ENCODE assay signal across 1 cellular context in the genomic region with DNA sequence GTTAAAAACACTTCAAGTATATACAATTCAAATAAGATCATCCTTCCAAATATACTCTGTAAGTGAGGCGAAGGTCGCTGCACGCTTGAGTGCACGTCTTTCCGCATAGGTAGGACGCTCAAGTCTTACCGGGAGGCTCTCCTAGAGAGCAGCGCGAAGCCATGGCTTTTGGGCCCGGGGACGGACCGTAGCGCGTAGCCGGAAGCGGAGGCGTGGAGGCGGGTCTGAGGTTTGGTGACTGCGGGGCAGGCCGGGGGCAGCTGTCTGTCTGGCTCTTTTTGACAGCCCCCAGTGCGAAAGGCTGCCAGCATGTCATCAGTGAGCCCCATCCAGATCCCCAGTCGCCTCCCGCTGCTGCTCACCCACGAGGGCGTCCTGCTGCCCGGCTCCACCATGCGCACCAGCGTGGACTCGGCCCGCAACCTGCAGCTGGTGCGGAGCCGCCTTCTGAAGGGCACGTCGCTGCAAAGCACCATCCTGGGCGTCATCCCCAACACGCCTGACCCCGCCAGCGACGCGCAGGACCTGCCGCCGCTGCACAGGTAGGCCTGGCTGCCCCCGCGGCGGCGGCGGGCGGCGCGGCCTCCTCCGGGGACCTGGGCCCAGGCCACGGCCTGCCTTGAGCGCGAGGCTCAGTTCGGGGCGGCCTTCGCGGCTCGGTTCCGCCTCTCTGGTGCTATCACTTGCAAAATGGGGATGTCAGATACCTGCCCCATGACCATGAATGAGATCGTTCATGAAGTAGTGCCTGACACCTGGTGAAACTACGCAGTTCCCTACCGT.
TF ChIP-seq lines count a peak whose summit lies in the region.

A gene with protein sequence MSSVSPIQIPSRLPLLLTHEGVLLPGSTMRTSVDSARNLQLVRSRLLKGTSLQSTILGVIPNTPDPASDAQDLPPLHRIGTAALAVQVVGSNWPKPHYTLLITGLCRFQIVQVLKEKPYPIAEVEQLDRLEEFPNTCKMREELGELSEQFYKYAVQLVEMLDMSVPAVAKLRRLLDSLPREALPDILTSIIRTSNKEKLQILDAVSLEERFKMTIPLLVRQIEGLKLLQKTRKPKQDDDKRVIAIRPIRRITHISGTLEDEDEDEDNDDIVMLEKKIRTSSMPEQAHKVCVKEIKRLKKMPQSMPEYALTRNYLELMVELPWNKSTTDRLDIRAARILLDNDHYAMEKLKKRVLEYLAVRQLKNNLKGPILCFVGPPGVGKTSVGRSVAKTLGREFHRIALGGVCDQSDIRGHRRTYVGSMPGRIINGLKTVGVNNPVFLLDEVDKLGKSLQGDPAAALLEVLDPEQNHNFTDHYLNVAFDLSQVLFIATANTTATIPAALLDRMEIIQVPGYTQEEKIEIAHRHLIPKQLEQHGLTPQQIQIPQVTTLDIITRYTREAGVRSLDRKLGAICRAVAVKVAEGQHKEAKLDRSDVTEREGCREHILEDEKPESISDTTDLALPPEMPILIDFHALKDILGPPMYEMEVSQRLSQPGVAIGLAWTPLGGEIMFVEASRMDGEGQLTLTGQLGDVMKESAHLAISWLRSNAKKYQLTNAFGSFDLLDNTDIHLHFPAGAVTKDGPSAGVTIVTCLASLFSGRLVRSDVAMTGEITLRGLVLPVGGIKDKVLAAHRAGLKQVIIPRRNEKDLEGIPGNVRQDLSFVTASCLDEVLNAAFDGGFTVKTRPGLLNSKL (plus strand): TSS at position 221 of the 783 bp plus-strand sequence. CDS start 89 bp downstream, at position 310.

TF ChIP-seq in HepG2, 621 proteins besides CTCF, POLR2A, EP300 and RAD21 (continued from another document and continues in another):
- TF ChIP-seq, protein P1, sequence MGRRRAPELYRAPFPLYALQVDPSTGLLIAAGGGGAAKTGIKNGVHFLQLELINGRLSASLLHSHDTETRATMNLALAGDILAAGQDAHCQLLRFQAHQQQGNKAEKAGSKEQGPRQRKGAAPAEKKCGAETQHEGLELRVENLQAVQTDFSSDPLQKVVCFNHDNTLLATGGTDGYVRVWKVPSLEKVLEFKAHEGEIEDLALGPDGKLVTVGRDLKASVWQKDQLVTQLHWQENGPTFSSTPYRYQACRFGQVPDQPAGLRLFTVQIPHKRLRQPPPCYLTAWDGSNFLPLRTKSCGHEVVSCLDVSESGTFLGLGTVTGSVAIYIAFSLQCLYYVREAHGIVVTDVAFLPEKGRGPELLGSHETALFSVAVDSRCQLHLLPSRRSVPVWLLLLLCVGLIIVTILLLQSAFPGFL (CRISPR knock-in tag; IDR thresholded peaks at IDR 0.05) = 0 out of 2 replicates have a peak, but pooled peaks have one; percentile 84
- TF ChIP-seq PAWR (CRISPR knock-in tag; IDR thresholded peaks at IDR 0.05; ENCODE audit: borderline replicate concordance) (no peak), SRF (IDR thresholded peaks at IDR 0.05; ENCODE audit: low read depth, low read length) (no peak), ASH2L (IDR thresholded peaks at IDR 0.05; ENCODE audit: insufficient read length, low read depth, low read length) (peak; percentile 98), ELF3 (CRISPR knock-in tag; IDR thresholded peaks at IDR 0.05) (peak; percentile 96), ARID2 (CRISPR knock-in tag; IDR thresholded peaks at IDR 0.05; ENCODE audit: borderline replicate concordance) (0 out of 2 replicates have a peak, but pooled peaks have one; percentile 39), SNAPC2 (CRISPR knock-in tag; IDR thresholded peaks at IDR 0.05) (peak; percentile 42; the same call in 1 of the 2 replicates), MTF1 (CRISPR knock-in tag; IDR thresholded peaks at IDR 0.05) (peak; percentile 69; the same call in 1 of the 2 replicates), TCF7 (IDR thresholded peaks at IDR 0.05; ENCODE audit: low read depth) (no peak), GABPA (IDR thresholded peaks at IDR 0.05; ENCODE audit: low read depth, low read length) (peak; percentile 85), GABPA (CRISPR knock-in tag; IDR thresholded peaks at IDR 0.05; ENCODE audit: low read depth) (peak; percentile 96), ZFP90 (CRISPR knock-in tag; IDR thresholded peaks at IDR 0.05; ENCODE audit: borderline replicate concordance) (peak; percentile 31; the same call in 1 of the 2 replicates), GATA4 (IDR thresholded peaks at IDR 0.05; ENCODE audit: borderline replicate concordance, low read depth) (no peak), ATF7 (IDR thresholded peaks at IDR 0.05) (no peak), ATF7 (CRISPR knock-in tag; IDR thresholded peaks at IDR 0.05) (no peak), ZNF224 (CRISPR knock-in tag; IDR thresholded peaks at IDR 0.05) (0 out of 2 replicates have a peak, but pooled peaks have one; percentile 70), FOSL2 (CRISPR knock-in tag; IDR thresholded peaks at IDR 0.05) (peak; percentile 73), SP2 (CRISPR knock-in tag; IDR thresholded peaks at IDR 0.05) (peak; percentile 87), ZBTB21 (CRISPR knock-in tag; IDR thresholded peaks at IDR 0.05) (peak; percentile 64), ZSCAN25 (CRISPR knock-in tag; IDR thresholded peaks at IDR 0.05) (peak; percentile 53; the same call in 1 of the 2 replicates), ZNF713 (CRISPR knock-in tag; IDR thresholded peaks at IDR 0.05) (no peak), NFYB (CRISPR knock-in tag; IDR thresholded peaks at IDR 0.05) (peak; percentile 54), GATAD1 (CRISPR knock-in tag; IDR thresholded peaks at IDR 0.05) (peak; percentile 97), DPF2 (CRISPR knock-in tag; IDR thresholded peaks at IDR 0.05; ENCODE audit: borderline replicate concordance, low read depth) (no peak), SP5 (CRISPR knock-in tag; IDR thresholded peaks at IDR 0.05; ENCODE audit: borderline replicate concordance, low read depth) (peak; percentile 82; the same call in 1 of the 2 replicates), SALL1 (CRISPR knock-in tag; IDR thresholded peaks at IDR 0.05) (peak; percentile 95), ISL2 (CRISPR knock-in tag; IDR thresholded peaks at IDR 0.05) (peak; percentile 80), SKI (IDR thresholded peaks at IDR 0.05; ENCODE audit: partially characterized antibody) (peak; percentile 75), SP140L (CRISPR knock-in tag; IDR thresholded peaks at IDR 0.05; ENCODE audit: borderline replicate concordance) (peak; percentile 28; the same call in 1 of the 2 replicates)
- TF ChIP-seq, protein P2, sequence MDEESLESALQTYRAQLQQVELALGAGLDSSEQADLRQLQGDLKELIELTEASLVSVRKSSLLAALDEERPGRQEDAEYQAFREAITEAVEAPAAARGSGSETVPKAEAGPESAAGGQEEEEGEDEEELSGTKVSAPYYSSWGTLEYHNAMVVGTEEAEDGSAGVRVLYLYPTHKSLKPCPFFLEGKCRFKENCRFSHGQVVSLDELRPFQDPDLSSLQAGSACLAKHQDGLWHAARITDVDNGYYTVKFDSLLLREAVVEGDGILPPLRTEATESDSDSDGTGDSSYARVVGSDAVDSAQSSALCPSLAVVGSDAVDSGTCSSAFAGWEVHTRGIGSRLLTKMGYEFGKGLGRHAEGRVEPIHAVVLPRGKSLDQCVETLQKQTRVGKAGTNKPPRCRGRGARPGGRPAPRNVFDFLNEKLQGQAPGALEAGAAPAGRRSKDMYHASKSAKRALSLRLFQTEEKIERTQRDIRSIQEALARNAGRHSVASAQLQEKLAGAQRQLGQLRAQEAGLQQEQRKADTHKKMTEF (CRISPR knock-in tag; IDR thresholded peaks at IDR 0.05) = peak; percentile 91
- TF ChIP-seq, protein P3, sequence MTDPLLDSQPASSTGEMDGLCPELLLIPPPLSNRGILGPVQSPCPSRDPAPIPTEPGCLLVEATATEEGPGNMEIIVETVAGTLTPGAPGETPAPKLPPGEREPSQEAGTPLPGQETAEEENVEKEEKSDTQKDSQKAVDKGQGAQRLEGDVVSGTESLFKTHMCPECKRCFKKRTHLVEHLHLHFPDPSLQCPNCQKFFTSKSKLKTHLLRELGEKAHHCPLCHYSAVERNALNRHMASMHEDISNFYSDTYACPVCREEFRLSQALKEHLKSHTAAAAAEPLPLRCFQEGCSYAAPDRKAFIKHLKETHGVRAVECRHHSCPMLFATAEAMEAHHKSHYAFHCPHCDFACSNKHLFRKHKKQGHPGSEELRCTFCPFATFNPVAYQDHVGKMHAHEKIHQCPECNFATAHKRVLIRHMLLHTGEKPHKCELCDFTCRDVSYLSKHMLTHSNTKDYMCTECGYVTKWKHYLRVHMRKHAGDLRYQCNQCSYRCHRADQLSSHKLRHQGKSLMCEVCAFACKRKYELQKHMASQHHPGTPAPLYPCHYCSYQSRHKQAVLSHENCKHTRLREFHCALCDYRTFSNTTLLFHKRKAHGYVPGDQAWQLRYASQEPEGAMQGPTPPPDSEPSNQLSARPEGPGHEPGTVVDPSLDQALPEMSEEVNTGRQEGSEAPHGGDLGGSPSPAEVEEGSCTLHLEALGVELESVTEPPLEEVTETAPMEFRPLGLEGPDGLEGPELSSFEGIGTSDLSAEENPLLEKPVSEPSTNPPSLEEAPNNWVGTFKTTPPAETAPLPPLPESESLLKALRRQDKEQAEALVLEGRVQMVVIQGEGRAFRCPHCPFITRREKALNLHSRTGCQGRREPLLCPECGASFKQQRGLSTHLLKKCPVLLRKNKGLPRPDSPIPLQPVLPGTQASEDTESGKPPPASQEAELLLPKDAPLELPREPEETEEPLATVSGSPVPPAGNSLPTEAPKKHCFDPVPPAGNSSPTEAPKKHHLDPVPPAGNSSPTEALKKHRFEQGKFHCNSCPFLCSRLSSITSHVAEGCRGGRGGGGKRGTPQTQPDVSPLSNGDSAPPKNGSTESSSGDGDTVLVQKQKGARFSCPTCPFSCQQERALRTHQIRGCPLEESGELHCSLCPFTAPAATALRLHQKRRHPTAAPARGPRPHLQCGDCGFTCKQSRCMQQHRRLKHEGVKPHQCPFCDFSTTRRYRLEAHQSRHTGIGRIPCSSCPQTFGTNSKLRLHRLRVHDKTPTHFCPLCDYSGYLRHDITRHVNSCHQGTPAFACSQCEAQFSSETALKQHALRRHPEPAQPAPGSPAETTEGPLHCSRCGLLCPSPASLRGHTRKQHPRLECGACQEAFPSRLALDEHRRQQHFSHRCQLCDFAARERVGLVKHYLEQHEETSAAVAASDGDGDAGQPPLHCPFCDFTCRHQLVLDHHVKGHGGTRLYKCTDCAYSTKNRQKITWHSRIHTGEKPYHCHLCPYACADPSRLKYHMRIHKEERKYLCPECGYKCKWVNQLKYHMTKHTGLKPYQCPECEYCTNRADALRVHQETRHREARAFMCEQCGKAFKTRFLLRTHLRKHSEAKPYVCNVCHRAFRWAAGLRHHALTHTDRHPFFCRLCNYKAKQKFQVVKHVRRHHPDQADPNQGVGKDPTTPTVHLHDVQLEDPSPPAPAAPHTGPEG (CRISPR knock-in tag; IDR thresholded peaks at IDR 0.05) = peak; percentile 92; the same call in 1 of the 2 replicates
- TF ChIP-seq, protein P4, sequence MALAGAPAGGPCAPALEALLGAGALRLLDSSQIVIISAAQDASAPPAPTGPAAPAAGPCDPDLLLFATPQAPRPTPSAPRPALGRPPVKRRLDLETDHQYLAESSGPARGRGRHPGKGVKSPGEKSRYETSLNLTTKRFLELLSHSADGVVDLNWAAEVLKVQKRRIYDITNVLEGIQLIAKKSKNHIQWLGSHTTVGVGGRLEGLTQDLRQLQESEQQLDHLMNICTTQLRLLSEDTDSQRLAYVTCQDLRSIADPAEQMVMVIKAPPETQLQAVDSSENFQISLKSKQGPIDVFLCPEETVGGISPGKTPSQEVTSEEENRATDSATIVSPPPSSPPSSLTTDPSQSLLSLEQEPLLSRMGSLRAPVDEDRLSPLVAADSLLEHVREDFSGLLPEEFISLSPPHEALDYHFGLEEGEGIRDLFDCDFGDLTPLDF (CRISPR knock-in tag; IDR thresholded peaks at IDR 0.05) = 0 out of 2 replicates have a peak, but pooled peaks have one; percentile 50
- TF ChIP-seq, protein P5, sequence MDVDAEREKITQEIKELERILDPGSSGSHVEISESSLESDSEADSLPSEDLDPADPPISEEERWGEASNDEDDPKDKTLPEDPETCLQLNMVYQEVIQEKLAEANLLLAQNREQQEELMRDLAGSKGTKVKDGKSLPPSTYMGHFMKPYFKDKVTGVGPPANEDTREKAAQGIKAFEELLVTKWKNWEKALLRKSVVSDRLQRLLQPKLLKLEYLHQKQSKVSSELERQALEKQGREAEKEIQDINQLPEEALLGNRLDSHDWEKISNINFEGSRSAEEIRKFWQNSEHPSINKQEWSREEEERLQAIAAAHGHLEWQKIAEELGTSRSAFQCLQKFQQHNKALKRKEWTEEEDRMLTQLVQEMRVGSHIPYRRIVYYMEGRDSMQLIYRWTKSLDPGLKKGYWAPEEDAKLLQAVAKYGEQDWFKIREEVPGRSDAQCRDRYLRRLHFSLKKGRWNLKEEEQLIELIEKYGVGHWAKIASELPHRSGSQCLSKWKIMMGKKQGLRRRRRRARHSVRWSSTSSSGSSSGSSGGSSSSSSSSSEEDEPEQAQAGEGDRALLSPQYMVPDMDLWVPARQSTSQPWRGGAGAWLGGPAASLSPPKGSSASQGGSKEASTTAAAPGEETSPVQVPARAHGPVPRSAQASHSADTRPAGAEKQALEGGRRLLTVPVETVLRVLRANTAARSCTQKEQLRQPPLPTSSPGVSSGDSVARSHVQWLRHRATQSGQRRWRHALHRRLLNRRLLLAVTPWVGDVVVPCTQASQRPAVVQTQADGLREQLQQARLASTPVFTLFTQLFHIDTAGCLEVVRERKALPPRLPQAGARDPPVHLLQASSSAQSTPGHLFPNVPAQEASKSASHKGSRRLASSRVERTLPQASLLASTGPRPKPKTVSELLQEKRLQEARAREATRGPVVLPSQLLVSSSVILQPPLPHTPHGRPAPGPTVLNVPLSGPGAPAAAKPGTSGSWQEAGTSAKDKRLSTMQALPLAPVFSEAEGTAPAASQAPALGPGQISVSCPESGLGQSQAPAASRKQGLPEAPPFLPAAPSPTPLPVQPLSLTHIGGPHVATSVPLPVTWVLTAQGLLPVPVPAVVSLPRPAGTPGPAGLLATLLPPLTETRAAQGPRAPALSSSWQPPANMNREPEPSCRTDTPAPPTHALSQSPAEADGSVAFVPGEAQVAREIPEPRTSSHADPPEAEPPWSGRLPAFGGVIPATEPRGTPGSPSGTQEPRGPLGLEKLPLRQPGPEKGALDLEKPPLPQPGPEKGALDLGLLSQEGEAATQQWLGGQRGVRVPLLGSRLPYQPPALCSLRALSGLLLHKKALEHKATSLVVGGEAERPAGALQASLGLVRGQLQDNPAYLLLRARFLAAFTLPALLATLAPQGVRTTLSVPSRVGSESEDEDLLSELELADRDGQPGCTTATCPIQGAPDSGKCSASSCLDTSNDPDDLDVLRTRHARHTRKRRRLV (CRISPR knock-in tag; IDR thresholded peaks at IDR 0.05) = peak; percentile 76; the same call in 1 of the 2 replicates
